21 cellular contexts compared by ENCODE assay signal in genomic region chr1:153324912-153325311, GRCh38. TPM values are rescaled to one million over a fixed set of nuclear protein-coding genes. Genes with fewer than 3 reads are reported as not detected.
DNase-seq lines count a peak whose midpoint lies in the region; ATAC-seq, FAIRE-seq and TF ChIP-seq lines count a peak whose summit lies in the region.
"Had no signal": no experiment of that assay in that cellular context is flagged by ENCODE, and none has a peak within 500 bp of the region (broad histone marks: within the 10 kb centered on the region; RNA-seq: fewer than 3 reads in every experiment).

No MANE protein-coding gene starts in this region.

- H3K27ac ChIP-seq in BLaER1, result no peak overlapping the region
- H3K27ac ChIP-seq: HL-60 had no signal

- H3K27me3 Mint-ChIP-seq in activated T-cell treated with anti-CD3 and anti-CD28 coated beads, Interleukin-2, amount 50 U/mL, for 4 hours (ENCODE audit: low read depth), result peaks cover 25% of the 10 kb centered on the region
- H3K27me3 Mint-ChIP-seq in mesothelial cell of epicardium (ENCODE audit: low read depth), result no peaks in the 10 kb centered on the region

- H3K36me3 Mint-ChIP-seq in activated T-cell treated with anti-CD3 and anti-CD28 coated beads, Interleukin-2, amount 50 U/mL, for 4 hours (ENCODE audit: insufficient read depth), result peaks cover 2% of the 10 kb centered on the region
- no peaks in the 10 kb centered on the region for H3K36me3 Mint-ChIP-seq in mesothelial cell of epicardium
- H3K36me3 Mint-ChIP-seq: CD14-positive monocyte had no signal

- TF ChIP-seq CTCF in mesothelial cell of epicardium (IDR thresholded peaks at IDR 0.05; ENCODE audit: unreplicated experiment), result no peak

- no peak overlapping the region for H3K27ac Mint-ChIP-seq in mesothelial cell of epicardium
- H3K27ac Mint-ChIP-seq: B cell; CD14-positive monocyte; CD4-positive, alpha-beta memory T cell; HFFc6 had no signal

- FAIRE-seq in frontal cortex (lab: Jason Lieb, UNC), result peak; percentile 76

- H3K36me3 ChIP-seq in BLaER1, result peaks cover 5% of the 10 kb centered on the region; the same call in 1 of the 2 replicates

- H3K4me1 Mint-ChIP-seq in activated T-cell treated with anti-CD3 and anti-CD28 coated beads, Interleukin-2, amount 50 U/mL, for 4 hours (ENCODE audit: low read depth), result no peaks in the 10 kb centered on the region
- H3K4me1 Mint-ChIP-seq in mesothelial cell of epicardium, result no peaks in the 10 kb centered on the region
- H3K4me1 Mint-ChIP-seq: B cell; CD4-positive, alpha-beta memory T cell had no signal

- no peak overlapping the region for H3K9ac ChIP-seq in BLaER1

- no peak overlapping the region for H3K4me3 Mint-ChIP-seq in activated T-cell treated with anti-CD3 and anti-CD28 coated beads, Interleukin-2, amount 50 U/mL, for 4 hours
- H3K4me3 Mint-ChIP-seq in mesothelial cell of epicardium, result no peak overlapping the region
- H3K4me3 Mint-ChIP-seq: B cell; CD14-positive monocyte; CD4-positive, alpha-beta memory T cell; HFFc6 had no signal

- no peaks in the 10 kb centered on the region for H4K20me1 ChIP-seq in BLaER1

- peaks cover 54% of the 10 kb centered on the region for H3K9me3 ChIP-seq in BLaER1

- no peaks in the 10 kb centered on the region for H3K27me3 ChIP-seq in BLaER1

- ATAC-seq in activated T-cell treated with anti-CD3 and anti-CD28 coated beads, Interleukin-2, amount 50 U/mL, for 4 hours, result no peak
- ATAC-seq: HCT116 had no signal

- peak overlapping the region; percentile 55 for H3K4me2 ChIP-seq in BLaER1

- H3K9me3 Mint-ChIP-seq in activated T-cell treated with anti-CD3 and anti-CD28 coated beads, Interleukin-2, amount 50 U/mL, for 4 hours, result peaks cover 35% of the 10 kb centered on the region
- H3K9me3 Mint-ChIP-seq in mesothelial cell of epicardium, result peaks cover 65% of the 10 kb centered on the region

- DNase-seq in frontal cortex (ENCODE audit: low spot score in 2 of 2) (no peak), midbrain (lab: John Stamatoyannopoulos, UW) (peak; percentile 27), mucosa of gallbladder (ENCODE audit: low spot score) (no peak), NCI-H128 (lab: John Stamatoyannopoulos, UW; ENCODE audit: unreplicated experiment) (no peak), mesothelial cell of epicardium (ENCODE audit: low spot score in 2 of 2, unreplicated experiment in 2 of 2) (no peak)
- DNase-seq in activated T-cell treated with anti-CD3 and anti-CD28 coated beads, Interleukin-2, amount 50 U/mL, for 4 hours, result no peak
- DNase-seq: 8988T; Calu3; CD4-positive, alpha-beta memory T cell; DMS79 treated with DMSO at 0.1 percent for 48 hours; GF-D8; GOT3; H7; HFFc6 had no signal

- no peak overlapping the region for H3K4me3 ChIP-seq in BLaER1

- peaks cover 30% of the 10 kb centered on the region for H3K4me1 ChIP-seq in BLaER1

RNA-seq across cellular contexts. Expression of gene PGLYRP3, which starts 12.2 kb away (rescaled TPM):
- total RNA-seq in frontal cortex (not detected), mucosa of gallbladder (not detected), mesothelial cell of epicardium (not detected in 3 replicates)
- total RNA-seq in activated T-cell treated with anti-CD3 and anti-CD28 coated beads, Interleukin-2, amount 50 U/mL, for 4 hours, result not detected
- total RNA-seq: A673; B cell; Calu3; CD4-positive, alpha-beta memory T cell; H7; HFFc6; HT1080 had no signal

RNA-seq across cellular contexts. Expression of gene PGLYRP4, which starts 23.7 kb away (rescaled TPM):
- total RNA-seq in frontal cortex (not detected), mucosa of gallbladder (not detected), mesothelial cell of epicardium (0.11 TPM in 1 of 3 replicates, not detected in the others)
- not detected for total RNA-seq in activated T-cell treated with anti-CD3 and anti-CD28 coated beads, Interleukin-2, amount 50 U/mL, for 4 hours
- total RNA-seq: A673; B cell; CD4-positive, alpha-beta memory T cell; H7; HFFc6; HT1080 had no signal

RNA-seq across cellular contexts. Expression of gene S100A9, which starts 32.7 kb away (rescaled TPM):
- 28.9 TPM for total RNA-seq in frontal cortex
- under 1 TPM in 1 of 3 donors, not detected in 2; 0.38 TPM for total RNA-seq in activated T-cell treated with anti-CD3 and anti-CD28 coated beads, Interleukin-2, amount 50 U/mL, for 4 hours
- total RNA-seq in mucosa of gallbladder, result 19.1 TPM
- total RNA-seq in mesothelial cell of epicardium, result 2.0 to 4.2 TPM (median 3.5 TPM) in 3 replicates
- total RNA-seq: A673, H7, HFFc6, HT1080 had no signal

RNA-seq across cellular contexts. Expression of gene S100A12, which starts 50.5 kb away (rescaled TPM):
- total RNA-seq in frontal cortex, result 6.9 TPM
- not detected for total RNA-seq in activated T-cell treated with anti-CD3 and anti-CD28 coated beads, Interleukin-2, amount 50 U/mL, for 4 hours
- total RNA-seq in mucosa of gallbladder, result 0.75 TPM
- not detected in 3 replicates for total RNA-seq in mesothelial cell of epicardium
- total RNA-seq: A673; B cell; Calu3; CD4-positive, alpha-beta memory T cell; H7; HFFc6; HT1080 had no signal
